7 cellular contexts compared by ENCODE assay signal in genomic region chr4:146945556-146946374, GRCh38. TPM values are rescaled to one million over a fixed set of nuclear protein-coding genes. Genes with fewer than 3 reads are reported as not detected.
A peak's percentile ranks its signal among the peaks of the same experiment; 100 is the strongest.
DNase-seq lines count a peak whose midpoint lies in the region; ATAC-seq and TF ChIP-seq lines count a peak whose summit lies in the region.

A gene with protein sequence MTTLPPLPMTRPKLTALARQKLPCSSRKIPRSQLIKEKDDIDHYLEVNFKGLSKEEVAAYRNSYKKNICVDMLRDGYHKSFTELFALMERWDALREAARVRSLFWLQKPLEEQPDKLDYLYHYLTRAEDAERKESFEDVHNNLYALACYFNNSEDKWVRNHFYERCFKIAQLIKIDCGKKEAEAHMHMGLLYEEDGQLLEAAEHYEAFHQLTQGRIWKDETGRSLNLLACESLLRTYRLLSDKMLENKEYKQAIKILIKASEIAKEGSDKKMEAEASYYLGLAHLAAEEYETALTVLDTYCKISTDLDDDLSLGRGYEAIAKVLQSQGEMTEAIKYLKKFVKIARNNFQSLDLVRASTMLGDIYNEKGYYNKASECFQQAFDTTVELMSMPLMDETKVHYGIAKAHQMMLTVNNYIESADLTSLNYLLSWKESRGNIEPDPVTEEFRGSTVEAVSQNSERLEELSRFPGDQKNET (minus strand): TSS chr4:146945864. CDS start chr4:146939895, 5,969 bp downstream.

- ATAC-seq in GM18502 (IDR thresholded peaks at IDR 0.05; ENCODE audit: poor library complexity, unreplicated experiment) (peak; percentile 100), HG02885 (IDR thresholded peaks at IDR 0.05; ENCODE audit: poor library complexity, unreplicated experiment) (peak; percentile 100), gastrocnemius medialis (peak; percentile 98)

- DNase-seq in NCI-H187 treated with DMSO at 0.1 percent for 48 hours (lab: John Stamatoyannopoulos, UW) (peak; percentile 50), UCSD-AML1 (lab: John Stamatoyannopoulos, UW; ENCODE audit: unreplicated experiment) (peak; percentile 69), brain pericyte (ENCODE audit: low read depth, low spot score) (peak; percentile 53), gastrocnemius medialis (peak; percentile 75 to 77)

- intact Hi-C loops in gastrocnemius medialis (cut with DNase I; ENCODE audit: low total_unique reads): loop anchor here (10.0 kb wide), 1 partner anchor 159 kb away; no protein-coding TSS in a partner anchor

- TF ChIP-seq CTCF in gastrocnemius medialis (IDR thresholded peaks at IDR 0.05 in 4 of 5, conservative IDR thresholded peaks at IDR 0.05 in 1 of 5): no peak

- no peak within 1 kb of the TSS for H3K27ac ChIP-seq in gastrocnemius medialis

- H3K4me3 ChIP-seq in iPS-11a (ENCODE audit: low read depth, low read length): peak within 1 kb of the TSS; percentile 58
- H3K4me3 ChIP-seq in gastrocnemius medialis: peak within 1 kb of the TSS; percentile 57 to 70 (median 66)

- no peaks in the 10 kb centered on the region for H3K27me3 ChIP-seq in gastrocnemius medialis

- H3K9me3 ChIP-seq in gastrocnemius medialis: no peaks in the 10 kb centered on the region

- peaks cover 7 to 8% of the 10 kb centered on the region in 2 donors for H3K4me1 ChIP-seq in gastrocnemius medialis

- TF ChIP-seq POLR2A in gastrocnemius medialis (IDR thresholded peaks at IDR 0.05): no peak

- H3K36me3 ChIP-seq in gastrocnemius medialis: no peaks in the 10 kb centered on the region

- in situ Hi-C loops in gastrocnemius medialis (cut with MboI; ENCODE audit: low sequenced_read_pairs in 4 of 4): no loop called here

RNA-seq across cellular contexts. Expression of the gene that starts here (rescaled TPM):
- not detected for total RNA-seq in gastrocnemius medialis

Comparison
In these comparisons a context has a peak if more than half of its experiments do, and no peak if none do; other contexts are left out.
1. Peak in DNase-seq, ATAC-seq and H3K4me3 ChIP-seq in gastrocnemius medialis; RNA of the gene not detected or under 1 TPM.